In the genomic region with DNA sequence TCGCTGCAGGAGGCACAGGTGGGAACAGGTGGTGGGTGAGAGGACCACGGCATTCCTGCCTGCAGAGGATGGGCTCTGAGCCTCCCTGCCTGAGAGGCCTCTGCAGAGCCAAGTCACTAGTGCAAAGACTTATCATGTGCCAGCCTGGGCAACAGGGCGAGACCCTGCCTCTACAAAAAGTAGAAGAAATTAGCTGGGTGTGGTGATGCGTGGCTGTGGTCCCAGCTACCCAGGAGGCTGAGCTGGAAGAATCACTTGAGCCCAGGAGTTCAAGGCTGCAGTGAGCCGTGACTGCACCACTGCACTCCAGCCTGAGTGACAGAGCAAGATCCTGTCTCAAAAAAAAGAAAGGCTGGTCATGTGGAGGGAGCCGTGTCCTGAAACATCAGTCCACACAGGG, we compare ENCODE assay signal across 20 cellular contexts. TPM values are rescaled to one million over a fixed set of nuclear protein-coding genes. Genes with fewer than 3 reads are reported as not detected.
DNase-seq lines count a peak whose midpoint lies in the region; ATAC-seq and TF ChIP-seq lines count a peak whose summit lies in the region.
"Had no signal": no experiment of that assay in that cellular context is flagged by ENCODE, and none has a peak within 500 bp of the region (broad histone marks: within the 10 kb centered on the region; RNA-seq: fewer than 3 reads in every experiment).

No MANE protein-coding gene starts in this region.

- no peaks in the 10 kb centered on the region for H3K79me2 ChIP-seq in DOHH2 (ENCODE audit: control insufficient read depth, low read length)

- H3K36me3 ChIP-seq in DOHH2 (ENCODE audit: control insufficient read depth, low read length) = peaks cover 36% of the 10 kb centered on the region

- no peaks in the 10 kb centered on the region for H4K20me1 ChIP-seq in DOHH2 (ENCODE audit: control insufficient read depth, insufficient read depth, low read depth, low read length)

- CTCF ChIA-PET in activated B cell treated with CpG ODN at 0.5 μM for 24 hours (lab: Charles Lee) = no interaction called here

- peak overlapping the region; percentile 11 for H3K4me3 Mint-ChIP-seq in activated B cell treated with CpG ODN at 0.5 μM for 24 hours
- H3K4me3 Mint-ChIP-seq in nephron progenitor cell = no peak overlapping the region
- H3K4me3 Mint-ChIP-seq: CD8-positive, alpha-beta memory T cell had no signal

- DNase-seq in ACHN (peak; percentile 60), activated B cell treated with CpG ODN at 0.5 μM for 24 hours (no peak), nephron progenitor cell (peak; percentile 14), mesenteric fat pad (ENCODE audit: low spot score) (no peak), SK-N-DZ (ENCODE audit: low spot score) (no peak)
- DNase-seq: CD8-positive, alpha-beta memory T cell; GF-D8; GM23248; HCEC 1CT; NCI-H1092 treated with DMSO at 0.1 percent for 48 hours; NCI-H146; NCI-H2029 treated with DMSO at 0.1 percent for 48 hours; NCI-H2171 treated with DMSO at 0.1 percent for 48 hours; NCI-H446 treated with DMSO at 0.1 percent for 48 hours; OCI-M1; SHP77; SK-N-SH had no signal

- H3K4me1 Mint-ChIP-seq in activated B cell treated with CpG ODN at 0.5 μM for 24 hours = peaks cover 36% of the 10 kb centered on the region
- H3K4me1 Mint-ChIP-seq in nephron progenitor cell = peaks cover 18% of the 10 kb centered on the region
- H3K4me1 Mint-ChIP-seq: CD8-positive, alpha-beta memory T cell had no signal

- intact Hi-C loops in activated B cell treated with CpG ODN at 0.5 μM for 24 hours (cut with micrococcal nuclease) = no loop called here

- no peaks in the 10 kb centered on the region for H3K27me3 ChIP-seq in DOHH2 (ENCODE audit: control insufficient read depth, low read length)

- peaks cover 48% of the 10 kb centered on the region for H3K4me1 ChIP-seq in DOHH2 (ENCODE audit: control insufficient read depth, low read length)

- peaks cover 73% of the 10 kb centered on the region for H3K36me3 Mint-ChIP-seq in activated B cell treated with CpG ODN at 0.5 μM for 24 hours (ENCODE audit: low read depth)
- peaks cover 66% of the 10 kb centered on the region for H3K36me3 Mint-ChIP-seq in nephron progenitor cell (ENCODE audit: low read depth)

- peak overlapping the region; percentile 45; the same call in 1 of the 2 replicates for H3K4me3 ChIP-seq in DOHH2 (ENCODE audit: low read length)
- H3K4me3 ChIP-seq: GM23248 had no signal

- in situ Hi-C loops in ACHN (cut with HindIII; ENCODE audit: low pct_ligation_motif_present, low pct_unique_long_range_greater_than_20kb, low sequenced_read_pairs) = no loop called here

- H3K9me3 ChIP-seq in DOHH2 (ENCODE audit: control insufficient read depth, insufficient read depth, low read length) = no peaks in the 10 kb centered on the region
- H3K9me3 ChIP-seq: SK-N-SH had no signal

- peak overlapping the region; percentile 61 for H3K4me2 ChIP-seq in DOHH2 (ENCODE audit: low read length)
- H3K4me2 ChIP-seq: SK-N-SH had no signal

- 0 out of 2 replicates have a peak, but pooled peaks cover 3% of the 10 kb centered on the region for H3F3A ChIP-seq in DOHH2 (ENCODE audit: control insufficient read depth, insufficient read depth)

- TF ChIP-seq CTCF in DOHH2 (IDR thresholded peaks at IDR 0.05; ENCODE audit: low read depth, low read length, poor library complexity, severe bottlenecking) = no peak
- no peak for TF ChIP-seq CTCF in activated B cell treated with CpG ODN at 0.5 μM for 24 hours (IDR thresholded peaks at IDR 0.05)
- no peak for TF ChIP-seq CTCF in nephron progenitor cell (IDR thresholded peaks at IDR 0.05)

- no peaks in the 10 kb centered on the region for H3K9me3 Mint-ChIP-seq in activated B cell treated with CpG ODN at 0.5 μM for 24 hours
- no peaks in the 10 kb centered on the region for H3K9me3 Mint-ChIP-seq in nephron progenitor cell
- H3K9me3 Mint-ChIP-seq: CD8-positive, alpha-beta memory T cell had no signal

- no peak for ATAC-seq in activated B cell treated with CpG ODN at 0.5 μM for 24 hours (ENCODE audit: low read depth)
- no peak for ATAC-seq in HG02588 (IDR thresholded peaks at IDR 0.05; ENCODE audit: unreplicated experiment)
- ATAC-seq in GM18511 (IDR thresholded peaks at IDR 0.05; ENCODE audit: unreplicated experiment) = no peak

- POLR2A ChIA-PET in activated B cell treated with CpG ODN at 0.5 μM for 24 hours (lab: Charles Lee) = no interaction called here

- H3K27ac Mint-ChIP-seq in activated B cell treated with CpG ODN at 0.5 μM for 24 hours (no peak overlapping the region), nephron progenitor cell (no peak overlapping the region)

- H3K27me3 Mint-ChIP-seq in activated B cell treated with CpG ODN at 0.5 μM for 24 hours (no peaks in the 10 kb centered on the region), nephron progenitor cell (ENCODE audit: low read depth, poor library complexity) (no peaks in the 10 kb centered on the region)
- H3K27me3 Mint-ChIP-seq: CD8-positive, alpha-beta memory T cell had no signal

- no peaks in the 10 kb centered on the region for H3K9me2 ChIP-seq in DOHH2 (replicated peaks; ENCODE audit: control insufficient read depth, low read length)
- H3K9me2 ChIP-seq: SK-N-SH had no signal

- peak overlapping the region; percentile 51 for H3K27ac ChIP-seq in DOHH2 (ENCODE audit: low read depth, low read length)
- H3K27ac ChIP-seq: GM23248 had no signal

RNA-seq across cellular contexts. Expression of a gene that starts 46.4 kb away (rescaled TPM):
- total RNA-seq in activated B cell treated with CpG ODN at 0.5 μM for 24 hours = 13.3 and 15.6 TPM in 2 replicates
- total RNA-seq in mesenteric fat pad = 18.1 TPM
- 18.2 and 23.8 TPM in 2 replicates for polyA plus RNA-seq in SK-N-DZ (2014; cell fraction: cytosol; rRNA removed)
- polyA plus RNA-seq in SK-N-DZ (2014; cell fraction: nucleus; rRNA removed) = 13.2 and 19.1 TPM in 2 replicates

RNA-seq across cellular contexts. Expression of a gene that starts 54.9 kb away (rescaled TPM):
- total RNA-seq in activated B cell treated with CpG ODN at 0.5 μM for 24 hours (15.6 and 22.3 TPM in 2 replicates), mesenteric fat pad (12.2 TPM)
- 88.6 and 91.0 TPM in 2 replicates for polyA plus RNA-seq in SK-N-DZ (2014; cell fraction: cytosol; rRNA removed)
- 744 and 947 TPM in 2 replicates for polyA plus RNA-seq in SK-N-DZ (2014; cell fraction: nucleus; rRNA removed)
- polyA plus RNA-seq: CD8-positive, alpha-beta memory T cell had no signal

Comparison
In these comparisons a context has a peak if more than half of its experiments do, and no peak if none do; other contexts are left out.
1. DNase-seq: peak in ACHN (single experiment) and nephron progenitor cell (single experiment); none in activated B cell treated with CpG ODN at 0.5 μM for 24 hours (single experiment), mesenteric fat pad (single experiment) and SK-N-DZ (single experiment).